Comparison of ENCODE assay signal across 9 cellular contexts in genomic region chr13:93690139-93690538, GRCh38.
DNase-seq lines count a peak whose midpoint lies in the region; ATAC-seq, FAIRE-seq and TF ChIP-seq lines count a peak whose summit lies in the region.
"Had no signal": no experiment of that assay in that cellular context is flagged by ENCODE, and none has a peak within 500 bp of the region (broad histone marks: within the 10 kb centered on the region; RNA-seq: fewer than 3 reads in every experiment).

No MANE protein-coding gene starts in this region.

- no peaks in the 10 kb centered on the region for H3K79me1 ChIP-seq in mesendoderm (ENCODE audit: low read length)

- no peak overlapping the region for H3K27ac ChIP-seq in GM23338 (ENCODE audit: low read depth)
- no peak overlapping the region for H3K27ac ChIP-seq in mesendoderm (ENCODE audit: low read depth, low read length)

- no peak overlapping the region for H3K56ac ChIP-seq in mesendoderm (ENCODE audit: low read length)

- no peaks in the 10 kb centered on the region for H3K9me3 Mint-ChIP-seq in GM23338

- H3K4me3 Mint-ChIP-seq in GM23338 = no peak overlapping the region

- H4K5ac ChIP-seq in mesendoderm (ENCODE audit: low read length) = no peak overlapping the region

- no peaks in the 10 kb centered on the region for H3K36me3 Mint-ChIP-seq in GM23338 (ENCODE audit: low read depth)

- H2BK120ac ChIP-seq in mesendoderm (ENCODE audit: low read depth, low read length) = no peak overlapping the region

- no peak overlapping the region for H4K8ac ChIP-seq in mesendoderm (ENCODE audit: low read depth, low read length)

- TF ChIP-seq POLR2A in GM12892 (IDR thresholded peaks at IDR 0.05; ENCODE audit: low read depth, low read length) = no peak

- H3K23ac ChIP-seq in mesendoderm (ENCODE audit: low read length) = no peak overlapping the region

- H2BK15ac ChIP-seq in mesendoderm (replicated peaks; ENCODE audit: low read depth) = no peak overlapping the region

- H3K4me1 ChIP-seq in GM23338 (ENCODE audit: insufficient read depth) (peaks cover 5% of the 10 kb centered on the region; the same call in 1 of the 2 replicates), mesendoderm (ENCODE audit: control insufficient read depth, low read depth, low read length) (no peaks in the 10 kb centered on the region)

- peak; percentile 41; the same call in 1 of the 3 replicates for ATAC-seq in GM23338
- ATAC-seq in HG03565 (IDR thresholded peaks at IDR 0.05; ENCODE audit: unreplicated experiment) = no peak

- no peaks in the 10 kb centered on the region; the same call in 2 of the 3 replicates for H3K4me1 Mint-ChIP-seq in GM23338

- DNase-seq in GM23338 (ENCODE audit: low spot score) (peak; percentile 80), NAMALWA (ENCODE audit: low spot score) (peak; percentile 16), cardiac fibroblast (ENCODE audit: low read depth in 2 of 2) (peak; percentile 38 to 42), mesendoderm (peak; percentile 37), GM12892 (ENCODE audit: insufficient read length) (no peak)
- no peak for DNase-seq in activated naive CD4-positive, alpha-beta T cell (lab: John Stamatoyannopoulos, UW)
- no peak for DNase-seq in stimulated activated CD4-positive, alpha-beta T cell treated with anti-CD3 and anti-CD28 coated beads, Interleukin-12 subunit alpha, Interleukin-12 subunit beta, amount 100 ng/mL, for 4 hours

- no peaks in the 10 kb centered on the region for H3K9me2 ChIP-seq in GM23338 (ENCODE audit: insufficient read depth)

- H3K4ac ChIP-seq in mesendoderm (ENCODE audit: low read depth, low read length) = no peak overlapping the region

- no peak overlapping the region for H3K27ac Mint-ChIP-seq in GM23338

- no peaks in the 10 kb centered on the region for H3K27me3 Mint-ChIP-seq in GM23338 (ENCODE audit: insufficient read depth, low read depth, poor library complexity)

- H3K36me3 ChIP-seq in GM23338 (ENCODE audit: insufficient read depth) (no peaks in the 10 kb centered on the region), mesendoderm (ENCODE audit: control insufficient read depth, insufficient read depth, low read length) (no peaks in the 10 kb centered on the region)

- H2AK5ac ChIP-seq in mesendoderm (ENCODE audit: low read length) = no peak overlapping the region

- H3K4me2 ChIP-seq in GM23338 (no peak overlapping the region), mesendoderm (ENCODE audit: low read length) (no peak overlapping the region)

- H2BK5ac ChIP-seq in mesendoderm (ENCODE audit: low read length) = no peak overlapping the region

- H3K79me2 ChIP-seq in GM23338 (replicated peaks; ENCODE audit: insufficient read depth) = no peaks in the 10 kb centered on the region
- H3K79me2 ChIP-seq in mesendoderm (ENCODE audit: control insufficient read depth, insufficient read depth, low read length) = no peaks in the 10 kb centered on the region

- no peaks in the 10 kb centered on the region for H4K20me1 ChIP-seq in GM23338 (replicated peaks; ENCODE audit: insufficient read depth)

- H3K4me3 ChIP-seq in GM23338 (no peak overlapping the region), cardiac fibroblast (replicated peaks in 1 of 2; ENCODE audit: low read depth in 2 of 2, low read length in 2 of 2) (no peak overlapping the region), mesendoderm (ENCODE audit: low read length) (no peak overlapping the region)

- no peak overlapping the region for H3K9ac ChIP-seq in mesendoderm (ENCODE audit: low read length)

- no peak overlapping the region for H3K18ac ChIP-seq in mesendoderm (ENCODE audit: low read length)

- no peak for FAIRE-seq in GM12892 (lab: Jason Lieb, UNC)
- FAIRE-seq: GM18507 had no signal

- no CpG with 5 or more reads among the region's 1 CpG for WGBS in mesendoderm (ENCODE audit: extremely low coverage, insufficient coverage, low lambda C conversion rate)

- TF ChIP-seq CTCF in GM23338 (conservative IDR thresholded peaks at IDR 0.05; ENCODE audit: low read depth in 2 of 2) (no peak), cardiac fibroblast (IDR thresholded peaks at IDR 0.05; ENCODE audit: low read depth, low read length) (no peak)

- H2AFZ ChIP-seq in GM23338 = no peak overlapping the region

- H3K27me3 ChIP-seq in GM23338 (ENCODE audit: insufficient read depth) (no peaks in the 10 kb centered on the region), mesendoderm (ENCODE audit: insufficient read depth, low read length, poor library complexity) (no peaks in the 10 kb centered on the region)

- H3F3A ChIP-seq in GM23338 (replicated peaks; ENCODE audit: low read depth) = no peaks in the 10 kb centered on the region

TF ChIP-seq in GM23338, 12 proteins besides CTCF, POLR2A, EP300 and RAD21 (continues in another document):
- peak; percentile 81 for TF ChIP-seq REST (IDR thresholded peaks at IDR 0.05; ENCODE audit: unreplicated experiment)
- TF ChIP-seq ETS1 (IDR thresholded peaks at IDR 0.05) = no peak

Comparison
In these comparisons a context has a peak if more than half of its experiments do, and no peak if none do; other contexts are left out.
1. DNase-seq: peak in GM23338 (single experiment), NAMALWA (single experiment), cardiac fibroblast (2 of 2) and mesendoderm (single experiment); none in activated naive CD4-positive, alpha-beta T cell (0 of 4), GM12892 (single experiment) and stimulated activated CD4-positive, alpha-beta T cell treated with anti-CD3 and anti-CD28 coated beads, Interleukin-12 subunit alpha, Interleukin-12 subunit beta, amount 100 ng/mL, for 4 hours (single experiment).